In the genomic region with DNA sequence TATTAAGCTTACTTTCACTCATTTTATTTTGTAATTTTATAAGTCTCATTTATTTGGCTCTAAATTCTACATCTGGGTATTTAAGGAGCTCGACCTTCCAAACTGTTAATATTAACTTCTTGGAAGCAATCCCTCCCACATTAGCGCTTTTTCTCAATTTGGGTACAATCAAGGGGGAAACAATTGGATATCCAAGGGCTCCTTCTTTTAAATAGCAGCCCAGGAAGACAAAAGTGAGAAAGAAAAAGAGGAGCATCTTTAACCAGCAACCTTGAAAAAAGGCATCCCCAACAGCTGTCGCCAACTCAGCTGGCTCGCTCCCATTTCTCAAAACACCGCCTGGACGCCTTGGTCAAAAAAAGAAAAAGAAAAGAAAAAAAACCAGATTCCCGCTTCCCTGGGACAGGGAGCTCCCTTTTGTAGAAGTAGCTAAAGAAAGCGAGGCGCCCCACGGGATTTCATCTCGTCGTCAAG, we compare ENCODE assay signal across 8 cellular contexts. TPM values are rescaled to one million over a fixed set of nuclear protein-coding genes. Genes with fewer than 3 reads are reported as not detected.
DNase-seq lines count a peak whose midpoint lies in the region; ATAC-seq and TF ChIP-seq lines count a peak whose summit lies in the region.

No MANE protein-coding gene starts in this region.

- H3K36me3 ChIP-seq in ES-I3 (ENCODE audit: insufficient read depth, low read length): no peaks in the 10 kb centered on the region
- no peaks in the 10 kb centered on the region for H3K36me3 ChIP-seq in SU-DHL-6 (ENCODE audit: low read length)
- no peaks in the 10 kb centered on the region for H3K36me3 ChIP-seq in left ventricle myocardium inferior
- no peaks in the 10 kb centered on the region for H3K36me3 ChIP-seq in rectal smooth muscle tissue (ENCODE audit: control insufficient read depth, insufficient read depth, low read length)

- peak overlapping the region; percentile 42 for H3K4me2 ChIP-seq in SU-DHL-6 (ENCODE audit: low read depth, low read length, poor library complexity, severe bottlenecking)

- ATAC-seq in GM18511 (IDR thresholded peaks at IDR 0.05; ENCODE audit: unreplicated experiment): no peak
- no peak for ATAC-seq in HG03439 (IDR thresholded peaks at IDR 0.05; ENCODE audit: unreplicated experiment)

- H3K4me1 ChIP-seq in ES-I3 (ENCODE audit: insufficient read depth, low read length) (peaks cover 4% of the 10 kb centered on the region; the same call in 1 of the 2 replicates), left ventricle myocardium inferior (peaks cover 46% of the 10 kb centered on the region), rectal smooth muscle tissue (ENCODE audit: control insufficient read depth, insufficient read depth, low read length) (peaks cover 13% of the 10 kb centered on the region)

- no peaks in the 10 kb centered on the region for H3K9me2 ChIP-seq in SU-DHL-6 (replicated peaks; ENCODE audit: insufficient read depth, low read length)

- TF ChIP-seq CTCF in SU-DHL-6 (IDR thresholded peaks at IDR 0.05; ENCODE audit: insufficient read depth, low read length, poor library complexity, severe bottlenecking): no peak
- TF ChIP-seq CTCF in left ventricle myocardium inferior (IDR thresholded peaks at IDR 0.05; ENCODE audit: borderline replicate concordance): no peak

- H3K27ac ChIP-seq in SU-DHL-6 (ENCODE audit: low read depth, low read length) (no peak overlapping the region), left ventricle myocardium inferior (replicated peaks) (peak overlapping the region; percentile 91), rectal smooth muscle tissue (ENCODE audit: low read depth, low read length) (peak overlapping the region; percentile 86)

- H4K20me1 ChIP-seq in SU-DHL-6 (ENCODE audit: low read depth, low read length): no peaks in the 10 kb centered on the region

- H3K27me3 ChIP-seq in SU-DHL-6 (ENCODE audit: low read length) (no peaks in the 10 kb centered on the region), left ventricle myocardium inferior (ENCODE audit: low read depth) (peaks cover 88% of the 10 kb centered on the region), rectal smooth muscle tissue (ENCODE audit: control insufficient read depth, insufficient read depth, low read length) (no peaks in the 10 kb centered on the region)

- H3K4me3 ChIP-seq in SU-DHL-6 (ENCODE audit: insufficient read depth, low read length, poor library complexity, severe bottlenecking) (peak overlapping the region; percentile 45), left ventricle myocardium inferior (peak overlapping the region; percentile 74), rectal smooth muscle tissue (ENCODE audit: low read length) (peak overlapping the region; percentile 90)

- intact Hi-C loops in left ventricle myocardium inferior (cut with micrococcal nuclease): no loop called here

- no peaks in the 10 kb centered on the region for H3K9me3 ChIP-seq in ES-I3 (ENCODE audit: control insufficient read depth, insufficient read depth, low read length)
- H3K9me3 ChIP-seq in SU-DHL-6 (ENCODE audit: insufficient read depth, low read length): no peaks in the 10 kb centered on the region
- H3K9me3 ChIP-seq in left ventricle myocardium inferior (replicated peaks): no peaks in the 10 kb centered on the region

- no peaks in the 10 kb centered on the region for H3F3A ChIP-seq in SU-DHL-6 (ENCODE audit: insufficient read depth)

- peak overlapping the region; percentile 89 for H2AFZ ChIP-seq in SU-DHL-6 (ENCODE audit: low read depth, low read length, severe bottlenecking)

- no peaks in the 10 kb centered on the region for H3K79me2 ChIP-seq in SU-DHL-6 (ENCODE audit: insufficient read depth, low read length)

- DNase-seq in left ventricle myocardium inferior: peak; percentile 64
- DNase-seq in GOT3 (lab: John Stamatoyannopoulos, UW): no peak
- DNase-seq in SHP77 (lab: John Stamatoyannopoulos, UW): no peak

- H3K9ac ChIP-seq in ES-I3 (ENCODE audit: low read depth, low read length) (peak overlapping the region; percentile 61), SU-DHL-6 (ENCODE audit: low read length) (peak overlapping the region; percentile 48), rectal smooth muscle tissue (ENCODE audit: low read length) (peak overlapping the region; percentile 66)

RNA-seq across cellular contexts. Expression of a gene that starts 0.9 kb away (rescaled TPM):
- 1.4 TPM for total RNA-seq in left ventricle myocardium inferior
